Comparison of ENCODE assay signal across 9 cellular contexts in the genomic region with DNA sequence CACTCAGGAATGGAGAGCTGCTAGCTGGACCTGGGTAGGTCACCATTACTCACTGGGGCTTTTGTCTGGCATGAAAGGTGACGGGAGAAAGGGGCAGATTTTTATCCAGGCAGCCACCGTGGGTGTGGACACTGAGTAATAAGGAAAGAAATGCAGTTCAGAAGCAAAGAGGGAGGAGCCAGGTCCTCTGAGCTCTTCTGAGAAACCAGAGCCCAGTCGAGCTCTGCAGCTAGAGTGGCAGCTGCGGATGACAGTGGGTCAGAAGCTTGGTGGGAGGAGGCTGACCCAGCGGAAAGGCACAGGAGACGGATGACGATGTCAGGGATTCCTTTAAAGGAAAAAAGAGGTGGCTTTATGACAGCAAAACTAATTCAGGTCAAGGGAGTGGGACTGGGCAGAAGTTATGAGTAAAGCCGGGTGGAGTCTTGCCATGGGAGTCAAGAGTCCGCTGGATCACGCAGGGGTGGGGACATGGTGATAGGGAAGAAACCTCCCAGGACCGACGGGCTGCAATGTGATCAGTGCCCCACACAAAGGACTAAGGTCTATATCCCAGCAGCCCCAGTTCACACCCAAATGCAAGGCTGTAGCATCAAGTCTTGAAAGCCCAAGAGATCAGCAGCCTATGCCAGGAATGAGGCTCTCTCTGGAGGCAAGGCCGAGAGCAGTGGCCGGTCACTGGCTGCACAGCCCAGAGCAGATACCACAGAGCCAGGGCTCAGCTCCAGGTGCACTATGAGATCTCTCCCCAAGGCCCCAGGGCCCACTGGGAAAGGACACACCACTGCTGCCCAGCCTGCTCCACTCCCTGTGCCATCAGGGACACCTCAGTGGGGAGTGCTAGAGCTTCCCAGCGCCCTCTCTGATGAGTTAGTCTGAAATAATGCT. TPM values are rescaled to one million over a fixed set of nuclear protein-coding genes. Genes with fewer than 3 reads are reported as not detected.
DNase-seq lines count a peak whose midpoint lies in the region; ATAC-seq and TF ChIP-seq lines count a peak whose summit lies in the region.
"Had no signal": no experiment of that assay in that cellular context is flagged by ENCODE, and none has a peak within 500 bp of the region (broad histone marks: within the 10 kb centered on the region; RNA-seq: fewer than 3 reads in every experiment).

No MANE protein-coding gene starts in this region.

- intact Hi-C loops in adrenal gland (cut with DNase I) = no loop called here
- intact Hi-C loops in stomach (cut with DNase I; ENCODE audit: low total_unique reads) = no loop called here

- H3K4me3 Mint-ChIP-seq in T-cell = no peak overlapping the region

- H3K4me3 ChIP-seq in adrenal gland = peak overlapping the region in 1 of 4 donors; percentile 12
- H3K4me3 ChIP-seq in stomach = no peak overlapping the region

- H3K27ac Mint-ChIP-seq in T-cell = peak overlapping the region in 1 of 2 donors; percentile 48

- DNase-seq in HK-2 (ENCODE audit: unreplicated experiment) = peak; percentile 90
- peak; percentile 86 to 96 (median 93) for DNase-seq in adrenal gland
- DNase-seq in iris pigment epithelial cell (ENCODE audit: low read depth) = peak; percentile 93
- DNase-seq in stomach = peak; percentile 69
- DNase-seq in T-cell = no peak
- DNase-seq in HEK293T (ENCODE audit: extremely low spot score) = no peak
- DNase-seq: hypothalamus had no signal

- CTCF ChIA-PET in T-cell (lab: Charles Lee) (interaction anchor here (0.5 to 2.5 kb wide), 4 partner anchors 9 to 174 kb away, joined by 4 to 11 read pairs (median 7); no protein-coding TSS in a partner anchor), HEK293T (lab: Yijun Ruan, JAX) (interaction anchor here (0.5 to 2.1 kb wide), 3 partner anchors 9 to 24 kb away, joined by 3 to 14 read pairs (median 12); no protein-coding TSS in a partner anchor)

- H3K27me3 ChIP-seq in adrenal gland (no peaks in the 10 kb centered on the region), stomach (no peaks in the 10 kb centered on the region)

- WGBS in adrenal gland, 4 donors = 21 to 35% (median 31%) methylated on average over 15 of the region's 15 CpGs
- WGBS in stomach, 5 donors = 23 to 40% (median 27%) methylated on average over 15 of the region's 15 CpGs

- ATAC-seq in T-cell (replicated peaks in 1 of 4) = no peak
- ATAC-seq in GM18861 (IDR thresholded peaks at IDR 0.05; ENCODE audit: unreplicated experiment) = no peak
- ATAC-seq in HG02885 (IDR thresholded peaks at IDR 0.05; ENCODE audit: poor library complexity, unreplicated experiment) = no peak

- H3K36me3 Mint-ChIP-seq in T-cell = no peaks in the 10 kb centered on the region

- no peaks in the 10 kb centered on the region for H3K9me3 Mint-ChIP-seq in T-cell

- H3K4me1 Mint-ChIP-seq in T-cell = peaks cover 8 to 26% (median 23%) of the 10 kb centered on the region in 3 donors

- TF ChIP-seq POLR2A in adrenal gland (IDR thresholded peaks at IDR 0.05) = peak in 1 of 2 donors; percentile 81
- no peak for TF ChIP-seq POLR2A in stomach (IDR thresholded peaks at IDR 0.05)

- TF ChIP-seq CTCF in adrenal gland (IDR thresholded peaks at IDR 0.05) (no peak), stomach (IDR thresholded peaks at IDR 0.05) (no peak)

- H3K9me3 ChIP-seq in adrenal gland (replicated peaks in 1 of 3) (no peaks in the 10 kb centered on the region), stomach (no peaks in the 10 kb centered on the region)

- H3K4me1 ChIP-seq in adrenal gland (replicated peaks in 1 of 2) = peaks cover 18 to 46% of the 10 kb centered on the region in 2 donors
- H3K4me1 ChIP-seq in stomach = peaks cover 40 to 57% (median 55%) of the 10 kb centered on the region in 4 donors

- H3K27ac ChIP-seq in adrenal gland (peak overlapping the region; percentile 80 to 97 (median 94)), stomach (peak overlapping the region; percentile 84 to 100 (median 99))

- H3K27me3 Mint-ChIP-seq in T-cell = no peaks in the 10 kb centered on the region

- H3K36me3 ChIP-seq in adrenal gland (replicated peaks in 1 of 2) = no peaks in the 10 kb centered on the region
- peaks cover 0 to 5% (median 0%) of the 10 kb centered on the region in 4 donors for H3K36me3 ChIP-seq in stomach

- POLR2A ChIA-PET in T-cell (lab: Charles Lee) (no interaction called here), HEK293T (lab: Yijun Ruan, JAX) (interaction anchor here (0.7 to 2.6 kb wide), 3 partner anchors 15 to 70 kb away, joined by 3 to 10 read pairs (median 8); partner anchors contain the start of gene TSR1)

- no peak for TF ChIP-seq EP300 in stomach (IDR thresholded peaks at IDR 0.05)

TF ChIP-seq in HEK293T, 16 proteins besides CTCF, POLR2A, EP300 and RAD21:
- TF ChIP-seq FOXM1 (IDR thresholded peaks at IDR 0.05; ENCODE audit: borderline replicate concordance) (no peak), NFRKB (IDR thresholded peaks at IDR 0.05) (no peak), TARDBP (IDR thresholded peaks at IDR 0.05) (no peak), L3MBTL2 (conservative IDR thresholded peaks at IDR 0.05) (no peak), FOXA1 (IDR thresholded peaks at IDR 0.05) (no peak), HDGF (IDR thresholded peaks at IDR 0.05; ENCODE audit: borderline replicate concordance) (no peak), LEF1 (IDR thresholded peaks at IDR 0.05; ENCODE audit: borderline replicate concordance) (no peak), SUZ12 (IDR thresholded peaks at IDR 0.05) (no peak), BHLHE40 (IDR thresholded peaks at IDR 0.05; ENCODE audit: borderline replicate concordance) (no peak), ZNF384 (IDR thresholded peaks at IDR 0.05) (no peak), CTBP1 (IDR thresholded peaks at IDR 0.05; ENCODE audit: borderline replicate concordance) (no peak), ARNT (IDR thresholded peaks at IDR 0.05) (no peak)
- TF ChIP-seq, protein P1, sequence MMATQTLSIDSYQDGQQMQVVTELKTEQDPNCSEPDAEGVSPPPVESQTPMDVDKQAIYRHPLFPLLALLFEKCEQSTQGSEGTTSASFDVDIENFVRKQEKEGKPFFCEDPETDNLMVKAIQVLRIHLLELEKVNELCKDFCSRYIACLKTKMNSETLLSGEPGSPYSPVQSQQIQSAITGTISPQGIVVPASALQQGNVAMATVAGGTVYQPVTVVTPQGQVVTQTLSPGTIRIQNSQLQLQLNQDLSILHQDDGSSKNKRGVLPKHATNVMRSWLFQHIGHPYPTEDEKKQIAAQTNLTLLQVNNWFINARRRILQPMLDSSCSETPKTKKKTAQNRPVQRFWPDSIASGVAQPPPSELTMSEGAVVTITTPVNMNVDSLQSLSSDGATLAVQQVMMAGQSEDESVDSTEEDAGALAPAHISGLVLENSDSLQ (IDR thresholded peaks at IDR 0.05) = no peak

RNA-seq across cellular contexts. Expression of gene MNT, which starts 6.3 kb away (rescaled TPM):
- total RNA-seq in adrenal gland = 10 to 100 TPM in 7 of 8 donors, 1 to 10 TPM in 1; 9.4 to 43.9 (median 20.9) TPM
- 10 to 100 TPM in 1 of 3 donors, 1 to 10 TPM in 2; 4.9 to 30.6 (median 7.7) TPM for polyA plus RNA-seq in adrenal gland
- 10 to 100 TPM in 3 of 5 donors, 1 to 10 TPM in 2; 3.5 to 55.8 (median 18.2) TPM for total RNA-seq in stomach
- polyA plus RNA-seq in stomach = 1 to 10 TPM; 5.2 to 7.9 (median 7.3) TPM
- 10 to 100 TPM; 43.0 to 97.8 (median 58.2) TPM for total RNA-seq in T-cell

Comparison
In these comparisons a context has a peak if more than half of its experiments do, and no peak if none do; other contexts are left out.
1. DNase-seq: peak in HK-2 (single experiment), adrenal gland (7 of 7), iris pigment epithelial cell (single experiment) and stomach (single experiment); none in T-cell (0 of 34) and HEK293T (single experiment).